8 cellular contexts compared by ENCODE assay signal in genomic region chr18:75207298-75208054, GRCh38. TPM values are rescaled to one million over a fixed set of nuclear protein-coding genes. Genes with fewer than 3 reads are reported as not detected.
DNase-seq lines count a peak whose midpoint lies in the region; ATAC-seq and TF ChIP-seq lines count a peak whose summit lies in the region.

No MANE protein-coding gene starts in this region.

- WGBS in thymus, result 42% methylated on average over 18 of the region's 18 CpGs

- H3K9me3 Mint-ChIP-seq in activated CD4-positive, alpha-beta T cell treated with anti-CD3 and anti-CD28 coated beads, Interleukin-2, amount 10 ng/mL, durations not matched to agents 24 days and 14 days, result no peaks in the 10 kb centered on the region

- intact Hi-C loops in activated CD4-positive, alpha-beta T cell treated with anti-CD3 and anti-CD28 coated beads, Interleukin-2, amount 10 ng/mL, durations not matched to agents 24 days and 14 days (cut with micrococcal nuclease), result loop anchor here (1.0 to 5.0 kb wide), 4 partner anchors 137 to 611 kb away; partner anchors contain the start of gene ZNF407
- intact Hi-C loops in ascending aorta (cut with DNase I) (loop anchor here (2.0 to 10.0 kb wide), 6 partner anchors 39 to 1617 kb away; partner anchors contain the start of genes CNDP2, CYB5A, ZNF236 and ZNF407), left colon (cut with DNase I, micrococcal nuclease) (no loop called here)

- TF ChIP-seq CTCF in LNCaP clone FGC (IDR thresholded peaks at IDR 0.05; ENCODE audit: control insufficient read depth, extremely low read depth, insufficient read depth) (no peak), ascending aorta (IDR thresholded peaks at IDR 0.05) (no peak)

- peak overlapping the region; percentile 93 for H3K27ac Mint-ChIP-seq in activated CD4-positive, alpha-beta T cell treated with anti-CD3 and anti-CD28 coated beads, Interleukin-2, amount 10 ng/mL, durations not matched to agents 24 days and 14 days

- H3K4me3 Mint-ChIP-seq in activated CD4-positive, alpha-beta T cell treated with anti-CD3 and anti-CD28 coated beads, Interleukin-2, amount 10 ng/mL, durations not matched to agents 24 days and 14 days, result peak overlapping the region; percentile 91

- H3K9me3 ChIP-seq in ascending aorta, result no peaks in the 10 kb centered on the region
- no peaks in the 10 kb centered on the region for H3K9me3 ChIP-seq in thymus (ENCODE audit: control insufficient read depth)

- H3K4me1 ChIP-seq in ascending aorta, result peaks cover 7 to 34% of the 10 kb centered on the region in 2 donors
- H3K4me1 ChIP-seq in thymus (ENCODE audit: control insufficient read depth, insufficient read depth, low read length), result peaks cover 16% of the 10 kb centered on the region

- H3K36me3 ChIP-seq in ascending aorta (no peaks in the 10 kb centered on the region), thymus (ENCODE audit: control insufficient read depth, insufficient read depth) (no peaks in the 10 kb centered on the region)

- peak overlapping the region; percentile 96 to 97 for H3K27ac ChIP-seq in ascending aorta
- no peak overlapping the region for H3K27ac ChIP-seq in thymus (ENCODE audit: low read depth)

- H3K27me3 Mint-ChIP-seq in activated CD4-positive, alpha-beta T cell treated with anti-CD3 and anti-CD28 coated beads, Interleukin-2, amount 10 ng/mL, durations not matched to agents 24 days and 14 days, result peaks cover 28% of the 10 kb centered on the region

- H3K27me3 ChIP-seq in ascending aorta (no peaks in the 10 kb centered on the region), thymus (ENCODE audit: control insufficient read depth, insufficient read depth) (peaks cover 30% of the 10 kb centered on the region)

- H3K4me3 ChIP-seq in LNCaP clone FGC (ENCODE audit: low read depth, low read length) (peak overlapping the region; percentile 86), ascending aorta (peak overlapping the region; percentile 92 to 93), thymus (ENCODE audit: low read length) (peak overlapping the region; percentile 94)

- peaks cover 22% of the 10 kb centered on the region for H3K36me3 Mint-ChIP-seq in activated CD4-positive, alpha-beta T cell treated with anti-CD3 and anti-CD28 coated beads, Interleukin-2, amount 10 ng/mL, durations not matched to agents 24 days and 14 days (ENCODE audit: low read depth)

- no peak for DNase-seq in activated CD4-positive, alpha-beta T cell treated with anti-CD3 and anti-CD28 coated beads, Interleukin-2, amount 10 ng/mL, durations not matched to agents 24 days and 14 days
- no peak for DNase-seq in activated CD4-positive, alpha-beta T cell treated with anti-CD3 and anti-CD28 coated beads, Interleukin-2, amount 50 U/mL, for 4 hours
- DNase-seq in LNCaP clone FGC (ENCODE audit: low read depth), result no peak
- DNase-seq in ascending aorta (ENCODE audit: low spot score in 2 of 2), result no peak
- peak in 1 of 2 donors; percentile 44 for DNase-seq in left colon

- ATAC-seq in left colon, result peak; percentile 8
- ATAC-seq in HG02885 (IDR thresholded peaks at IDR 0.05; ENCODE audit: poor library complexity, unreplicated experiment), result no peak
- ATAC-seq in HG03571 (IDR thresholded peaks at IDR 0.05; ENCODE audit: unreplicated experiment), result no peak

- peaks cover 34% of the 10 kb centered on the region for H3K4me1 Mint-ChIP-seq in activated CD4-positive, alpha-beta T cell treated with anti-CD3 and anti-CD28 coated beads, Interleukin-2, amount 10 ng/mL, durations not matched to agents 24 days and 14 days

RNA-seq across cellular contexts. Expression of gene PTGR3, which starts 1.5 kb away (rescaled TPM):
- 23.3 and 23.6 TPM in 2 replicates for total RNA-seq in activated CD4-positive, alpha-beta T cell treated with anti-CD3 and anti-CD28 coated beads, Interleukin-2, amount 10 ng/mL, durations not matched to agents 24 days and 14 days
- total RNA-seq in ascending aorta, result 10.1 TPM
- 10 to 100 TPM; 42.9 to 54.6 TPM for total RNA-seq in left colon
- polyA plus RNA-seq in thymus, result 18.2 TPM

RNA-seq across cellular contexts. Expression of gene TSHZ1, which starts 3.1 kb away (rescaled TPM):
- 12.4 and 12.5 TPM in 2 replicates for total RNA-seq in activated CD4-positive, alpha-beta T cell treated with anti-CD3 and anti-CD28 coated beads, Interleukin-2, amount 10 ng/mL, durations not matched to agents 24 days and 14 days
- total RNA-seq in ascending aorta (13.3 TPM), left colon (10 to 100 TPM; 24.8 to 34.1 TPM)
- 10.2 TPM for polyA plus RNA-seq in thymus

Comparison
In these comparisons a context has a peak if more than half of its experiments do, and no peak if none do; other contexts are left out.
1. intact Hi-C loops: an anchor here in activated CD4-positive, alpha-beta T cell treated with anti-CD3 and anti-CD28 coated beads, Interleukin-2, amount 10 ng/mL, durations not matched to agents 24 days and 14 days (1.0 to 5.0 kb wide) and ascending aorta (2.0 to 10.0 kb wide); none called in left colon.